Comparison of ENCODE assay signal across 1 cellular context in genomic region chr13:26771796-26772195, GRCh38.
TF ChIP-seq lines count a peak whose summit lies in the region.

No MANE protein-coding gene starts in this region.

TF ChIP-seq in GM23338, 12 proteins besides CTCF, POLR2A, EP300 and RAD21 (continued from another document):
- TF ChIP-seq EZH2 (IDR thresholded peaks at IDR 0.05; ENCODE audit: low read depth, unreplicated experiment) (no peak), ZNF331 (CRISPR knock-in tag; IDR thresholded peaks at IDR 0.05; ENCODE audit: low read depth) (no peak), REST (IDR thresholded peaks at IDR 0.05; ENCODE audit: unreplicated experiment) (no peak)
